ENCODE assay signal across 8 cellular contexts in the genomic region with DNA sequence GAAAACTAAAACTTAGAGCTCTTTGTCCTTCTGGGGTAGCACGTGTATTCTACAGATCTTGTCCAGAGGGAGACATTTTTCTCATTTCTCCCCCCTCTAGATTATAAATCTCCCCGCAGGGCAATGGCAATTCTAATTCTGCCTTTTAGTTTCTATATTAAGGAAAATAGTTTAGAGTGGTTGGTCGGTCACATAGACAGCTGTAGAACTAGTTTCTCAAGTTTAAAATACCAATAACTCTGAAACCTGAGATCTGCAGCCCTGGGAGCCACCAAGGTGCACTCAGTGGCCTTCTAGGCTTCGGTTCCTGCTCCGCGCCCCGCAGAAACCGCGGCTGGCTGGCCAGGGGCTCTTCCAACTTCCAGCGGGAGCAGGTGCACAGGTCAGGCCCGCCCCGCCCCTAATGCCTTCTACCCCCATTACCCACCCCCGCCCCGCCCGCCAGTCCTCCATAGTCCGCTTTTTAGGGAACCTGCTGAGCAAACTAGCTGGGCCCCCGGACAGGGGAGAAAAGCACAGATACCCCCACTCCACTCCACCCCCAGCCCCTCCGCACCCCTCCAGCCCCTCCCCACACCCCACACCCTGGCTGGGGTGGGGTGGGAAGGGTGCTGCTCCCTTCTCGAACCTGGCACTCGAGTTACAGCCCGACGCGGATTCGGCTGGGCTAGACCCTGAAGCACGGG. TPM values are rescaled to one million over a fixed set of nuclear protein-coding genes. Genes with fewer than 3 reads are reported as not detected.
DNase-seq lines count a peak whose midpoint lies in the region; ATAC-seq and TF ChIP-seq lines count a peak whose summit lies in the region.

No MANE protein-coding gene starts in this region.

- peaks cover 1% of the 10 kb centered on the region; the same call in 1 of the 2 replicates for H3K36me3 ChIP-seq in BJ (ENCODE audit: control insufficient read depth, insufficient read depth, low read length)

- peak overlapping the region; percentile 57 for H3K4me3 ChIP-seq in BJ (ENCODE audit: low read depth, low read length)
- H3K4me3 ChIP-seq in iPS-18c (ENCODE audit: insufficient read depth, low read depth, low read length), result peak overlapping the region; percentile 58

- H3K27ac Mint-ChIP-seq in activated naive CD8-positive, alpha-beta T cell treated with anti-CD3 and anti-CD28 coated beads, Interleukin-2, amount 10 ng/mL, durations not matched to agents 7 days and 5 days, result peak overlapping the region; percentile 95

- H3K4me3 Mint-ChIP-seq in activated naive CD8-positive, alpha-beta T cell treated with anti-CD3 and anti-CD28 coated beads, Interleukin-2, amount 10 ng/mL, durations not matched to agents 7 days and 5 days, result peak overlapping the region; percentile 94

- POLR2A ChIA-PET in BJ (lab: Charles Lee), result no interaction called here
- POLR2A ChIA-PET in activated naive CD8-positive, alpha-beta T cell treated with anti-CD3 and anti-CD28 coated beads, Interleukin-2, amount 10 ng/mL, durations not matched to agents 7 days and 5 days (lab: Charles Lee), result interaction anchor here (0.6 to 3.1 kb wide), 12 partner anchors 35 to 542 kb away, joined by 3 to 17 read pairs (median 6); a partner anchor contains a TSS

- ATAC-seq in GM19463 (IDR thresholded peaks at IDR 0.05; ENCODE audit: unreplicated experiment), result peak; percentile 9
- peak; percentile 17 for ATAC-seq in activated naive CD8-positive, alpha-beta T cell treated with anti-CD3 and anti-CD28 coated beads, Interleukin-2, amount 10 ng/mL, durations not matched to agents 7 days and 5 days (ENCODE audit: low read depth)

- H3K27me3 Mint-ChIP-seq in activated naive CD8-positive, alpha-beta T cell treated with anti-CD3 and anti-CD28 coated beads, Interleukin-2, amount 10 ng/mL, durations not matched to agents 7 days and 5 days, result peaks cover 10% of the 10 kb centered on the region

- DNase-seq in BJ (ENCODE audit: low read depth), result no peak
- peak; percentile 78 to 86 for DNase-seq in NCI-H526 (lab: John Stamatoyannopoulos, UW)
- DNase-seq in activated naive CD8-positive, alpha-beta T cell treated with anti-CD3 and anti-CD28 coated beads, Interleukin-2, amount 10 ng/mL, durations not matched to agents 7 days and 5 days, result peak; percentile 57
- peak; percentile 25 to 28 for DNase-seq in stimulated activated CD4-positive, alpha-beta T cell treated with anti-CD3 and anti-CD28 coated beads, Interleukin-2, amount 100 ng/mL, for 24 hours
- no peak for DNase-seq in NCI-H82 (lab: John Stamatoyannopoulos, UW)
- DNase-seq in globus pallidus (ENCODE audit: low spot score), result no peak

- H3K9me3 Mint-ChIP-seq in activated naive CD8-positive, alpha-beta T cell treated with anti-CD3 and anti-CD28 coated beads, Interleukin-2, amount 10 ng/mL, durations not matched to agents 7 days and 5 days, result peaks cover 17% of the 10 kb centered on the region

- no peaks in the 10 kb centered on the region for H3K9me3 ChIP-seq in iPS-18c (ENCODE audit: control insufficient read depth, insufficient read depth, low read length)

- H3K27me3 ChIP-seq in BJ (ENCODE audit: control insufficient read depth, insufficient read depth, low read length), result no peaks in the 10 kb centered on the region

- H3K4me1 Mint-ChIP-seq in activated naive CD8-positive, alpha-beta T cell treated with anti-CD3 and anti-CD28 coated beads, Interleukin-2, amount 10 ng/mL, durations not matched to agents 7 days and 5 days, result peaks cover 43% of the 10 kb centered on the region

- no peak for TF ChIP-seq CTCF in BJ (IDR thresholded peaks at IDR 0.05; ENCODE audit: insufficient read depth, low read depth, low read length)

- CTCF ChIA-PET in BJ (lab: Yijun Ruan, JAX), result no interaction called here

- peaks cover 37% of the 10 kb centered on the region for H3K36me3 Mint-ChIP-seq in activated naive CD8-positive, alpha-beta T cell treated with anti-CD3 and anti-CD28 coated beads, Interleukin-2, amount 10 ng/mL, durations not matched to agents 7 days and 5 days

RNA-seq across cellular contexts. Expression of a gene that starts 0.4 kb away (rescaled TPM):
- polyA plus RNA-seq in BJ (2011; rRNA removed), result 14.5 and 21.2 TPM in 2 replicates
- polyA minus RNA-seq in BJ (2011; rRNA and poly(A)+ RNA removed), result 13.6 and 18.3 TPM in 2 replicates
- 10 to 100 TPM; 44.1 to 47.5 TPM for total RNA-seq in activated naive CD8-positive, alpha-beta T cell treated with anti-CD3 and anti-CD28 coated beads, Interleukin-2, amount 10 ng/mL, durations not matched to agents 7 days and 5 days

RNA-seq across cellular contexts. Expression of a gene that starts 59.3 kb away (rescaled TPM):
- 8.6 and 16.5 TPM in 2 replicates for polyA plus RNA-seq in BJ (2011; rRNA removed)
- 9.7 and 12.7 TPM in 2 replicates for polyA minus RNA-seq in BJ (2011; rRNA and poly(A)+ RNA removed)
- 10 to 100 TPM; 19.8 to 21.9 TPM for total RNA-seq in activated naive CD8-positive, alpha-beta T cell treated with anti-CD3 and anti-CD28 coated beads, Interleukin-2, amount 10 ng/mL, durations not matched to agents 7 days and 5 days

Comparison
In these comparisons a context has a peak if more than half of its experiments do, and no peak if none do; other contexts are left out.
1. DNase-seq: peak in NCI-H526 (2 of 2), activated naive CD8-positive, alpha-beta T cell treated with anti-CD3 and anti-CD28 coated beads, Interleukin-2, amount 10 ng/mL, durations not matched to agents 7 days and 5 days (single experiment) and stimulated activated CD4-positive, alpha-beta T cell treated with anti-CD3 and anti-CD28 coated beads, Interleukin-2, amount 100 ng/mL, for 24 hours (2 of 2); none in BJ (single experiment), NCI-H82 (single experiment) and globus pallidus (single experiment).